35 cellular contexts compared by ENCODE assay signal in the genomic region with DNA sequence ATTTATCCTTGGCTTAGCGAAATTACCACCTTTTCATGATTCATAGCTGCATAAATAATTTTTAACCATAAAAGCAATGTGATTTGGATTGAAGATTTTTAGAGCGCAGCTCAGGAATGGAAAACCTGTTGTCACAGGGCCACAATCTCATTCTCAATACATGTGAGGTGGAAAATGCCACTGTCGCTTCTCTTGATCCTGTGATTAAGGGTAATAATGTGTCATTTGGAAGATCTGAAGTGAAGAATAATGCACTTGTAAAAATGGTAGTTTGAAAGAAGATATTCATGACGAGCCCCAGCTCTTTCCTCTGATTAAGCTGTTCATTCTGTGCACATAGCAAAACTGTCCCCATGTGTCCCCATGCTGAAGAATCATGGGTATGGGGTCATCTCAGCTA.
"Had no signal": no experiment of that assay in that cellular context is flagged by ENCODE, and none has a peak within 500 bp of the region (broad histone marks: within the 10 kb centered on the region; RNA-seq: fewer than 3 reads in every experiment).

No MANE protein-coding gene starts in this region.

- H3K9ac ChIP-seq: KMS-11 had no signal

- DNase-seq: Karpas-422, Kasumi-1, KG1, MG63, MM.1S, MV-4-11, NCI-H1048, NCI-H1092, NCI-H1092 treated with DMSO at 0.1 percent for 48 hours, NCI-H1105, NCI-H1105 treated with DMSO at 0.1 percent for 48 hours, NCI-H1417, NCI-H1417 treated with DMSO at 0.1 percent for 48 hours, NCI-H1436, NCI-H1436 treated with DMSO at 0.1 percent for 48 hours, NCI-H146, NCI-H1694, NCI-H1694 treated with DMSO at 0.1 percent for 48 hours, NCI-H187, NCI-H187 treated with DMSO at 0.1 percent for 48 hours, NCI-H1930, NCI-H2029, NCI-H2029 treated with DMSO at 0.1 percent for 48 hours, NCI-H2081, NCI-H2081 treated with DMSO at 0.1 percent for 48 hours, NCI-H2107, NCI-H2171, NCI-H2171 treated with DMSO at 0.1 percent for 48 hours, NCI-H226, NCI-H345, NCI-H446, NCI-H446 treated with DMSO at 0.1 percent for 48 hours, NCI-H510A, NCI-H510A treated with DMSO at 0.1 percent for 48 hours had no signal

- H3K4me3 ChIP-seq: MG63 had no signal

- H3K27me3 ChIP-seq: MG63 had no signal

- H3K27ac ChIP-seq: KMS-11 had no signal

- H3K36me3 ChIP-seq: MG63 had no signal

- H3K4me2 ChIP-seq: KMS-11 had no signal
